In genomic region chr5:72232838-72233237, GRCh38 we compare ENCODE assay signal across 1 cellular context.
TF ChIP-seq lines count a peak whose summit lies in the region.

No MANE protein-coding gene starts in this region.

TF ChIP-seq in K562, 482 proteins besides CTCF, POLR2A, EP300 and RAD21 (continued from another document):
- TF ChIP-seq STAT6 (CRISPR knock-in tag; IDR thresholded peaks at IDR 0.05), result no peak
- no peak for TF ChIP-seq ZSCAN29 (IDR thresholded peaks at IDR 0.05)
- no peak for TF ChIP-seq TOE1 (IDR thresholded peaks at IDR 0.05; ENCODE audit: borderline replicate concordance)
- TF ChIP-seq TOE1 (CRISPR knock-in tag; IDR thresholded peaks at IDR 0.05; ENCODE audit: borderline replicate concordance, low read depth), result no peak
- TF ChIP-seq SIN3A (IDR thresholded peaks at IDR 0.05; ENCODE audit: borderline replicate concordance in 2 of 2, control insufficient read depth in 1 of 2, low read depth in 2 of 2, low read length in 2 of 2), result no peak
- no peak for TF ChIP-seq TFE3 (CRISPR knock-in tag; IDR thresholded peaks at IDR 0.05)
- no peak for TF ChIP-seq ZNF449 (CRISPR knock-in tag; IDR thresholded peaks at IDR 0.05)
- peak; percentile 21; the same call in 1 of the 2 replicates for TF ChIP-seq PKNOX1 (IDR thresholded peaks at IDR 0.05)
- TF ChIP-seq E4F1 (CRISPR knock-in tag; IDR thresholded peaks at IDR 0.05; ENCODE audit: borderline replicate concordance), result 0 out of 2 replicates have a peak, but pooled peaks have one; percentile 29
- no peak for TF ChIP-seq ATF1 (CRISPR knock-in tag; IDR thresholded peaks at IDR 0.05)
- 0 out of 2 replicates have a peak, but pooled peaks have one; percentile 0 for TF ChIP-seq ATF1 (tag; IDR thresholded peaks at IDR 0.05)
- no peak for TF ChIP-seq GTF2A2 (tag; IDR thresholded peaks at IDR 0.05)
- peak; percentile 73 for TF ChIP-seq ESRRA (IDR thresholded peaks at IDR 0.05; ENCODE audit: borderline replicate concordance, low read depth)
